1 cellular context compared by ENCODE assay signal in genomic region chr7:128408709-128409434, GRCh38.
TF ChIP-seq lines count a peak whose summit lies in the region.

No MANE protein-coding gene starts in this region.

TF ChIP-seq in K562, 482 proteins besides CTCF, POLR2A, EP300 and RAD21 (continued from another document and continues in another):
- TF ChIP-seq ZMIZ1 (IDR thresholded peaks at IDR 0.05; ENCODE audit: low read depth in 2 of 2, low read length in 2 of 2) = no peak
- TF ChIP-seq SMAD3 (CRISPR knock-in tag; conservative IDR thresholded peaks at IDR 0.05) = no peak
- no peak for TF ChIP-seq ILK (tag; IDR thresholded peaks at IDR 0.05; ENCODE audit: borderline replicate concordance, low read depth)
- no peak for TF ChIP-seq SRSF3 (IDR thresholded peaks at IDR 0.05; ENCODE audit: insufficient read depth, low read length)
- no peak for TF ChIP-seq ZNF444 (CRISPR knock-in tag; IDR thresholded peaks at IDR 0.05)
- TF ChIP-seq FOXM1 (IDR thresholded peaks at IDR 0.05; ENCODE audit: low read depth) = no peak
- TF ChIP-seq FOXM1 (CRISPR knock-in tag; IDR thresholded peaks at IDR 0.05; ENCODE audit: low read depth) = no peak
- TF ChIP-seq GABPA (tag; conservative IDR thresholded peaks at IDR 0.05; ENCODE audit: low read depth) = peak; percentile 31; the same call in 1 of the 2 replicates
- no peak for TF ChIP-seq PML (IDR thresholded peaks at IDR 0.05; ENCODE audit: low read length)
- TF ChIP-seq ZNF274 (IDR thresholded peaks at IDR 0.05; ENCODE audit: borderline replicate concordance, low read depth, low read length) = no peak
- no peak for TF ChIP-seq DACH1 (IDR thresholded peaks at IDR 0.05; ENCODE audit: partially characterized antibody)
- no peak for TF ChIP-seq ZSCAN32 (CRISPR knock-in tag; IDR thresholded peaks at IDR 0.05)
- TF ChIP-seq ESRRA (IDR thresholded peaks at IDR 0.05; ENCODE audit: borderline replicate concordance, low read depth) = no peak
- TF ChIP-seq, protein P1, sequence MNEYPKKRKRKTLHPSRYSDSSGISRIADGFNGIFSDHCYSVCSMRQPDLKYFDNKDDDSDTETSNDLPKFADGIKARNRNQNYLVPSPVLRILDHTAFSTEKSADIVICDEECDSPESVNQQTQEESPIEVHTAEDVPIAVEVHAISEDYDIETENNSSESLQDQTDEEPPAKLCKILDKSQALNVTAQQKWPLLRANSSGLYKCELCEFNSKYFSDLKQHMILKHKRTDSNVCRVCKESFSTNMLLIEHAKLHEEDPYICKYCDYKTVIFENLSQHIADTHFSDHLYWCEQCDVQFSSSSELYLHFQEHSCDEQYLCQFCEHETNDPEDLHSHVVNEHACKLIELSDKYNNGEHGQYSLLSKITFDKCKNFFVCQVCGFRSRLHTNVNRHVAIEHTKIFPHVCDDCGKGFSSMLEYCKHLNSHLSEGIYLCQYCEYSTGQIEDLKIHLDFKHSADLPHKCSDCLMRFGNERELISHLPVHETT (CRISPR knock-in tag; conservative IDR thresholded peaks at IDR 0.05 in 1 of 2, IDR thresholded peaks at IDR 0.05 in 1 of 2) = no peak
- no peak for TF ChIP-seq GMEB1 (CRISPR knock-in tag; IDR thresholded peaks at IDR 0.05)
- no peak for TF ChIP-seq RNF219 (CRISPR knock-in tag; IDR thresholded peaks at IDR 0.05)
- TF ChIP-seq ZNF263 (CRISPR knock-in tag; IDR thresholded peaks at IDR 0.05; ENCODE audit: borderline replicate concordance) = no peak
- TF ChIP-seq KAT2B (IDR thresholded peaks at IDR 0.05; ENCODE audit: low read depth, low read length) = no peak
- no peak for TF ChIP-seq TFAM (CRISPR knock-in tag; conservative IDR thresholded peaks at IDR 0.05)
- TF ChIP-seq CEBPG (CRISPR knock-in tag; IDR thresholded peaks at IDR 0.05) = peak; percentile 32; the same call in 1 of the 2 replicates
- TF ChIP-seq CEBPG (tag; conservative IDR thresholded peaks at IDR 0.05 in 1 of 2, IDR thresholded peaks at IDR 0.05 in 1 of 2) = no peak
- TF ChIP-seq DPF2 (IDR thresholded peaks at IDR 0.05) = 0 out of 2 replicates have a peak, but pooled peaks have one; percentile 25
- TF ChIP-seq, protein P2, sequence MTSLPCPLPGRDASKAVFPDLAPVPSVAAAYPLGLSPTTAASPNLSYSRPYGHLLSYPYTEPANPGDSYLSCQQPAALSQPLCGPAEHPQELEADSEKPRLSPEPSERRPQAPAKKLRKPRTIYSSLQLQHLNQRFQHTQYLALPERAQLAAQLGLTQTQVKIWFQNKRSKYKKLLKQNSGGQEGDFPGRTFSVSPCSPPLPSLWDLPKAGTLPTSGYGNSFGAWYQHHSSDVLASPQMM (CRISPR knock-in tag; IDR thresholded peaks at IDR 0.05) = no peak
- no peak for TF ChIP-seq SIN3B (IDR thresholded peaks at IDR 0.05; ENCODE audit: low read depth)
- no peak for TF ChIP-seq CEBPZ (IDR thresholded peaks at IDR 0.05; ENCODE audit: borderline replicate concordance, low read depth, low read length)
- TF ChIP-seq ILF3 (IDR thresholded peaks at IDR 0.05; ENCODE audit: borderline replicate concordance) = no peak
- 0 out of 2 replicates have a peak, but pooled peaks have one; percentile 28 for TF ChIP-seq SMARCA4 (IDR thresholded peaks at IDR 0.05)
- TF ChIP-seq REST (CRISPR knock-in tag; IDR thresholded peaks at IDR 0.05; ENCODE audit: low read depth) = no peak
- 0 out of 2 replicates have a peak, but pooled peaks have one; percentile 4 for TF ChIP-seq SMC3 (conservative IDR thresholded peaks at IDR 0.05; ENCODE audit: insufficient read depth, low read depth, low read length)
- TF ChIP-seq ZNF561 (CRISPR knock-in tag; conservative IDR thresholded peaks at IDR 0.05) = no peak
- TF ChIP-seq, protein P3, sequence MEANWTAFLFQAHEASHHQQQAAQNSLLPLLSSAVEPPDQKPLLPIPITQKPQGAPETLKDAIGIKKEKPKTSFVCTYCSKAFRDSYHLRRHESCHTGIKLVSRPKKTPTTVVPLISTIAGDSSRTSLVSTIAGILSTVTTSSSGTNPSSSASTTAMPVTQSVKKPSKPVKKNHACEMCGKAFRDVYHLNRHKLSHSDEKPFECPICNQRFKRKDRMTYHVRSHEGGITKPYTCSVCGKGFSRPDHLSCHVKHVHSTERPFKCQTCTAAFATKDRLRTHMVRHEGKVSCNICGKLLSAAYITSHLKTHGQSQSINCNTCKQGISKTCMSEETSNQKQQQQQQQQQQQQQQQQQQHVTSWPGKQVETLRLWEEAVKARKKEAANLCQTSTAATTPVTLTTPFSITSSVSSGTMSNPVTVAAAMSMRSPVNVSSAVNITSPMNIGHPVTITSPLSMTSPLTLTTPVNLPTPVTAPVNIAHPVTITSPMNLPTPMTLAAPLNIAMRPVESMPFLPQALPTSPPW (CRISPR knock-in tag; IDR thresholded peaks at IDR 0.05) = peak; percentile 62
- no peak for TF ChIP-seq PCBP1 (IDR thresholded peaks at IDR 0.05; ENCODE audit: low read depth, low read length, poor library complexity, severe bottlenecking)
- no peak for TF ChIP-seq SRF (CRISPR knock-in tag; IDR thresholded peaks at IDR 0.05)
- TF ChIP-seq STAG1 (CRISPR knock-in tag; IDR thresholded peaks at IDR 0.05; ENCODE audit: borderline replicate concordance) = no peak
- TF ChIP-seq, protein P4, sequence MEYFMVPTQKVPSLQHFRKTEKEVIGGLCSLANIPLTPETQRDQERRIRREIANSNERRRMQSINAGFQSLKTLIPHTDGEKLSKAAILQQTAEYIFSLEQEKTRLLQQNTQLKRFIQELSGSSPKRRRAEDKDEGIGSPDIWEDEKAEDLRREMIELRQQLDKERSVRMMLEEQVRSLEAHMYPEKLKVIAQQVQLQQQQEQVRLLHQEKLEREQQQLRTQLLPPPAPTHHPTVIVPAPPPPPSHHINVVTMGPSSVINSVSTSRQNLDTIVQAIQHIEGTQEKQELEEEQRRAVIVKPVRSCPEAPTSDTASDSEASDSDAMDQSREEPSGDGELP (CRISPR knock-in tag; IDR thresholded peaks at IDR 0.05; ENCODE audit: borderline replicate concordance) = peak; percentile 44; the same call in 1 of the 2 replicates
- TF ChIP-seq MAFF (IDR thresholded peaks at IDR 0.05; ENCODE audit: low read length) = no peak
- no peak for TF ChIP-seq KHSRP (IDR thresholded peaks at IDR 0.05)
- no peak for TF ChIP-seq HBP1 (CRISPR knock-in tag; IDR thresholded peaks at IDR 0.05)
- TF ChIP-seq GABPB1 (CRISPR knock-in tag; IDR thresholded peaks at IDR 0.05) = peak; percentile 65
